10 cellular contexts compared by ENCODE assay signal in genomic region chr20:2713285-2713684, GRCh38. TPM values are rescaled to one million over a fixed set of nuclear protein-coding genes. Genes with fewer than 3 reads are reported as not detected.
DNase-seq lines count a peak whose midpoint lies in the region; ATAC-seq and TF ChIP-seq lines count a peak whose summit lies in the region.
"Had no signal": no experiment of that assay in that cellular context is flagged by ENCODE, and none has a peak within 500 bp of the region (broad histone marks: within the 10 kb centered on the region; RNA-seq: fewer than 3 reads in every experiment).

No MANE protein-coding gene starts in this region.

- H3K4me3 Mint-ChIP-seq in CD4-positive, alpha-beta memory T cell = no peak overlapping the region
- H3K4me3 Mint-ChIP-seq in GM23338 = no peak overlapping the region
- H3K4me3 Mint-ChIP-seq: activated CD4-positive, alpha-beta memory T cell treated with anti-CD3 and anti-CD28 coated beads, Interleukin-2, amount 10 ng/mL, durations not matched to agents 7 days and 5 days had no signal

- no peaks in the 10 kb centered on the region for H4K20me1 ChIP-seq in GM23338 (replicated peaks; ENCODE audit: insufficient read depth)

- H3K27me3 Mint-ChIP-seq in CD4-positive, alpha-beta memory T cell = no peaks in the 10 kb centered on the region
- H3K27me3 Mint-ChIP-seq in GM23338 (ENCODE audit: insufficient read depth, low read depth, poor library complexity) = peaks cover 2% of the 10 kb centered on the region

- DNase-seq in CD4-positive, alpha-beta memory T cell = peak in 4 of 5 donors; percentile 43 to 54 (median 49)
- DNase-seq in GM23338 (ENCODE audit: low spot score) (peak; percentile 66), RWPE2 (ENCODE audit: low spot score) (no peak), left colon (no peak), thyroid gland (no peak), HK-2 (ENCODE audit: unreplicated experiment) (no peak), NCI-H2081 (lab: John Stamatoyannopoulos, UW) (no peak)
- DNase-seq: activated CD4-positive, alpha-beta memory T cell treated with anti-CD3 and anti-CD28 coated beads, Interleukin-2, amount 10 ng/mL, durations not matched to agents 7 days and 5 days; sigmoid colon had no signal

- H3K27me3 ChIP-seq in CD4-positive, alpha-beta memory T cell (ENCODE audit: insufficient read depth, low read length) = no peaks in the 10 kb centered on the region
- H3K27me3 ChIP-seq in GM23338 (ENCODE audit: insufficient read depth) (peaks cover 1% of the 10 kb centered on the region), RWPE2 (ENCODE audit: insufficient read depth, poor library complexity, severe bottlenecking) (peaks cover 16% of the 10 kb centered on the region), thyroid gland (no peaks in the 10 kb centered on the region)
- H3K27me3 ChIP-seq: sigmoid colon had no signal

- H3K36me3 ChIP-seq in CD4-positive, alpha-beta memory T cell (ENCODE audit: insufficient read depth, low read length) = no peaks in the 10 kb centered on the region
- no peaks in the 10 kb centered on the region for H3K36me3 ChIP-seq in GM23338 (ENCODE audit: insufficient read depth)
- no peaks in the 10 kb centered on the region for H3K36me3 ChIP-seq in RWPE2 (ENCODE audit: low read depth)
- H3K36me3 ChIP-seq in thyroid gland = no peaks in the 10 kb centered on the region
- H3K36me3 ChIP-seq: sigmoid colon had no signal

- H3K27ac ChIP-seq in CD4-positive, alpha-beta memory T cell (ENCODE audit: low read depth, low read length) = no peak overlapping the region
- no peak overlapping the region for H3K27ac ChIP-seq in GM23338 (ENCODE audit: low read depth)
- no peak overlapping the region for H3K27ac ChIP-seq in RWPE2 (ENCODE audit: poor library complexity, severe bottlenecking)
- no peak overlapping the region for H3K27ac ChIP-seq in thyroid gland
- H3K27ac ChIP-seq: sigmoid colon had no signal

- 42 to 47% methylated on average over 3 of the region's 3 CpGs for WGBS in thyroid gland, 2 donors

- CTCF ChIA-PET in CD4-positive, alpha-beta memory T cell (lab: Charles Lee; ENCODE audit: partially characterized antibody) = interaction anchor here (0.8 to 15.2 kb wide), 16 partner anchors 9 to 382 kb away, joined by 3 to 359 read pairs (median 4); no protein-coding TSS in a partner anchor

- TF ChIP-seq POLR2A in thyroid gland (IDR thresholded peaks at IDR 0.05) = no peak

- ATAC-seq in GM23338 = peak; percentile 73
- ATAC-seq in RWPE2 (ENCODE audit: low read depth) = peak; percentile 36; the same call in 1 of the 3 replicates
- ATAC-seq in left colon = peak; percentile 49
- no peak for ATAC-seq in GM19324 (IDR thresholded peaks at IDR 0.05; ENCODE audit: low FRiP score, unreplicated experiment)

- H3K9me3 ChIP-seq in CD4-positive, alpha-beta memory T cell (ENCODE audit: control insufficient read depth in 1 of 2, low read length in 2 of 2) = no peaks in the 10 kb centered on the region
- H3K9me3 ChIP-seq in RWPE2 (ENCODE audit: severe bottlenecking) (no peaks in the 10 kb centered on the region), thyroid gland (no peaks in the 10 kb centered on the region)

- peaks cover 0 to 12% (median under 1%) of the 10 kb centered on the region in 8 donors for H3K9me3 Mint-ChIP-seq in CD4-positive, alpha-beta memory T cell
- no peaks in the 10 kb centered on the region for H3K9me3 Mint-ChIP-seq in GM23338
- H3K9me3 Mint-ChIP-seq: activated CD4-positive, alpha-beta memory T cell treated with anti-CD3 and anti-CD28 coated beads, Interleukin-2, amount 10 ng/mL, durations not matched to agents 7 days and 5 days had no signal

- H3F3A ChIP-seq in GM23338 (replicated peaks; ENCODE audit: low read depth) = no peaks in the 10 kb centered on the region

- intact Hi-C loops in CD4-positive, alpha-beta memory T cell (cut with micrococcal nuclease) = loop anchor here (1.0 kb wide), 6 partner anchors 16 to 288 kb away; no protein-coding TSS in a partner anchor
- intact Hi-C loops in left colon (cut with DNase I, micrococcal nuclease) (no loop called here), thyroid gland (cut with DNase I) (no loop called here)

- no peaks in the 10 kb centered on the region for H3K9me2 ChIP-seq in GM23338 (ENCODE audit: insufficient read depth)

- no peaks in the 10 kb centered on the region for H3K79me2 ChIP-seq in GM23338 (replicated peaks; ENCODE audit: insufficient read depth)

- H2AFZ ChIP-seq in GM23338 = no peak overlapping the region

- H3K4me1 Mint-ChIP-seq in CD4-positive, alpha-beta memory T cell = no peaks in the 10 kb centered on the region
- peaks cover 4% of the 10 kb centered on the region for H3K4me1 Mint-ChIP-seq in GM23338
- H3K4me1 Mint-ChIP-seq: activated CD4-positive, alpha-beta memory T cell treated with anti-CD3 and anti-CD28 coated beads, Interleukin-2, amount 10 ng/mL, durations not matched to agents 7 days and 5 days had no signal

- TF ChIP-seq CTCF in GM23338 (conservative IDR thresholded peaks at IDR 0.05; ENCODE audit: low read depth in 2 of 2) = peak; percentile 61 to 79
- peak; percentile 48 for TF ChIP-seq CTCF in RWPE2 (IDR thresholded peaks at IDR 0.05; ENCODE audit: poor library complexity, severe bottlenecking)
- peak in 1 of 6 experiments; percentile 5 for TF ChIP-seq CTCF in thyroid gland (IDR thresholded peaks at IDR 0.05)

- no peak overlapping the region for H3K4me3 ChIP-seq in CD4-positive, alpha-beta memory T cell (ENCODE audit: low read length in 2 of 2)
- H3K4me3 ChIP-seq in GM23338 = no peak overlapping the region
- H3K4me3 ChIP-seq in RWPE2 (ENCODE audit: severe bottlenecking) = no peak overlapping the region
- no peak overlapping the region for H3K4me3 ChIP-seq in thyroid gland (replicated peaks in 1 of 3)
- H3K4me3 ChIP-seq: sigmoid colon had no signal

- no peak overlapping the region for H3K4me2 ChIP-seq in GM23338

- no peak overlapping the region for H3K27ac Mint-ChIP-seq in CD4-positive, alpha-beta memory T cell
- no peak overlapping the region for H3K27ac Mint-ChIP-seq in GM23338
- H3K27ac Mint-ChIP-seq: activated CD4-positive, alpha-beta memory T cell treated with anti-CD3 and anti-CD28 coated beads, Interleukin-2, amount 10 ng/mL, durations not matched to agents 7 days and 5 days had no signal

- no peaks in the 10 kb centered on the region for H3K36me3 Mint-ChIP-seq in CD4-positive, alpha-beta memory T cell
- no peaks in the 10 kb centered on the region for H3K36me3 Mint-ChIP-seq in GM23338 (ENCODE audit: low read depth)

- POLR2A ChIA-PET in CD4-positive, alpha-beta memory T cell (lab: Charles Lee; ENCODE audit: partially characterized antibody) = interaction anchor here (1.1 to 2.8 kb wide), 6 partner anchors 16 to 139 kb away, joined by 4 to 19 read pairs (median 8); no protein-coding TSS in a partner anchor

- H3K4me1 ChIP-seq in CD4-positive, alpha-beta memory T cell (ENCODE audit: insufficient read depth, low read length) = no peaks in the 10 kb centered on the region
- H3K4me1 ChIP-seq in GM23338 (ENCODE audit: insufficient read depth) = peaks cover 7% of the 10 kb centered on the region; the same call in 1 of the 2 replicates
- no peaks in the 10 kb centered on the region for H3K4me1 ChIP-seq in RWPE2 (ENCODE audit: insufficient read depth, poor library complexity, severe bottlenecking)
- H3K4me1 ChIP-seq in thyroid gland = peaks cover 0 to 5% of the 10 kb centered on the region in 2 donors
- H3K4me1 ChIP-seq: sigmoid colon had no signal

RNA-seq across cellular contexts. Expression of gene EBF4, which starts 20.7 kb away (rescaled TPM):
- 1 to 10 TPM; 2.8 to 3.1 TPM for total RNA-seq in CD4-positive, alpha-beta memory T cell
- polyA plus RNA-seq in CD4-positive, alpha-beta memory T cell = under 1 TPM in 1 of 2 donors, not detected in 1; 0.65 TPM
- 0.50 and 0.66 TPM in 2 replicates for total RNA-seq in GM23338 (2014; rRNA removed; shearing (Covaris generic))
- polyA plus RNA-seq in GM23338 (2016; fragmentation: Nextera tagmentation; extraction: Ambion mirVana) = 1.4 and 1.6 TPM in 2 replicates
- total RNA-seq in left colon (1 to 10 TPM; 1.9 to 8.2 TPM), thyroid gland (10 to 100 TPM; 24.2 to 55.8 (median 42.4) TPM)

RNA-seq across cellular contexts. Expression of gene IDH3B, which starts 49.3 kb away (rescaled TPM):
- total RNA-seq in CD4-positive, alpha-beta memory T cell = 10 to 100 TPM; 93.3 to 96.5 TPM
- polyA plus RNA-seq in CD4-positive, alpha-beta memory T cell = 100 to 1,000 TPM in 1 of 2 donors, 10 to 100 TPM in 1; 88.1 to 132 TPM
- 126 and 141 TPM in 2 replicates for total RNA-seq in GM23338 (2014; rRNA removed; shearing (Covaris generic))
- 77.7 and 87.1 TPM in 2 replicates for polyA plus RNA-seq in GM23338 (2016; fragmentation: Nextera tagmentation; extraction: Ambion mirVana)
- 100 to 1,000 TPM; 104 to 144 TPM for total RNA-seq in left colon
- 100 to 1,000 TPM; 126 to 161 (median 141) TPM for total RNA-seq in thyroid gland

Comparison
In these comparisons a context has a peak if more than half of its experiments do, and no peak if none do; other contexts are left out.
1. DNase-seq: peak in CD4-positive, alpha-beta memory T cell (4 of 5) and GM23338 (single experiment); none in RWPE2 (single experiment), left colon (0 of 2), thyroid gland (0 of 2), HK-2 (single experiment) and NCI-H2081 (0 of 2).